In the genomic region with DNA sequence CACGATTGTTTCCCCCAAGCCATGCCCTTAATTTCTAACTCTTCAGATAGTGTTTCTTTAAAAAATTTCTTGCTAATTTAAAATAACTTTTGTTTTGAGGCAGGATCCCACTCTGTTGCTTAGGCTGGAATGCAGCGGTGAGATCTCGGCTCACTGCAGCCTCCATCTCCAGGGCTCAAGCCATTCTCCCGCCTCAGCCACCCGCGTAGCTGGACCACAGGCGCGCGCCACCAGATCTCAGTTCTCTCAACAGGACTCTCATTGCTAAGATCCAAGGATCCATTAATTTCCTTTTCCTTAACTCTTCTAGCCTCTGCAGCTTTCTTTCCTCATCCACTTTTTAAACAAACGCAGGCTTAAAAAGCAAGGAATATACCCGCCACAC, we compare ENCODE assay signal across 8 cellular contexts. TPM values are rescaled to one million over a fixed set of nuclear protein-coding genes. Genes with fewer than 3 reads are reported as not detected.
DNase-seq lines count a peak whose midpoint lies in the region; ATAC-seq, FAIRE-seq and TF ChIP-seq lines count a peak whose summit lies in the region.

No MANE protein-coding gene starts in this region.

- peaks cover 1 to 5% of the 10 kb centered on the region in 2 experiments for H3K36me3 ChIP-seq in keratinocyte (ENCODE audit: control insufficient read depth in 2 of 2, extremely low read depth in 1 of 2, insufficient read depth in 2 of 2, low read length in 2 of 2)

- H3K27ac ChIP-seq in keratinocyte (ENCODE audit: control insufficient read depth, insufficient read depth, low read length) (peak overlapping the region; percentile 95), substantia nigra (ENCODE audit: low read depth, low read length, poor library complexity, severe bottlenecking) (peak overlapping the region; percentile 64)

- H4K20me1 ChIP-seq in keratinocyte (ENCODE audit: control insufficient read depth, extremely low read depth, insufficient read depth, low read length): peaks cover 12% of the 10 kb centered on the region

- no peak for FAIRE-seq in keratinocyte (lab: Jason Lieb, UNC)

- peaks cover 27% of the 10 kb centered on the region for H3K4me1 ChIP-seq in keratinocyte (ENCODE audit: control insufficient read depth, extremely low read depth, insufficient read depth, low read length)

- H3K4me3 ChIP-seq in keratinocyte (ENCODE audit: control insufficient read depth in 2 of 3, extremely low read depth in 1 of 3, insufficient read depth in 2 of 3, low read depth in 1 of 3, low read length in 3 of 3): peak overlapping the region; percentile 85 to 97 (median 90)

- no peaks in the 10 kb centered on the region for H3K27me3 Mint-ChIP-seq in activated naive CD4-positive, alpha-beta T cell treated with anti-CD3 and anti-CD28 coated beads, Interleukin-2, amount 50 U/mL, for 24 hours
- no peaks in the 10 kb centered on the region for H3K27me3 Mint-ChIP-seq in activated naive CD8-positive, alpha-beta T cell treated with anti-CD3 and anti-CD28 coated beads, Interleukin-2, amount 10 ng/mL, durations not matched to agents 7 days and 5 days

- no peaks in the 10 kb centered on the region for H3K9me3 ChIP-seq in keratinocyte (ENCODE audit: control insufficient read depth, low read depth, low read length)

- peaks cover 50% of the 10 kb centered on the region for H3K4me1 Mint-ChIP-seq in activated naive CD4-positive, alpha-beta T cell treated with anti-CD3 and anti-CD28 coated beads, Interleukin-2, amount 50 U/mL, for 24 hours
- H3K4me1 Mint-ChIP-seq in activated naive CD8-positive, alpha-beta T cell treated with anti-CD3 and anti-CD28 coated beads, Interleukin-2, amount 10 ng/mL, durations not matched to agents 7 days and 5 days: peaks cover 31% of the 10 kb centered on the region

- peaks cover 47% of the 10 kb centered on the region for H3K79me2 ChIP-seq in keratinocyte (ENCODE audit: control insufficient read depth, insufficient read depth, low read length)

- peaks cover 8% of the 10 kb centered on the region for H3K36me3 Mint-ChIP-seq in activated naive CD4-positive, alpha-beta T cell treated with anti-CD3 and anti-CD28 coated beads, Interleukin-2, amount 50 U/mL, for 24 hours
- peaks cover 21% of the 10 kb centered on the region for H3K36me3 Mint-ChIP-seq in activated naive CD8-positive, alpha-beta T cell treated with anti-CD3 and anti-CD28 coated beads, Interleukin-2, amount 10 ng/mL, durations not matched to agents 7 days and 5 days

- H3K4me2 ChIP-seq in keratinocyte (ENCODE audit: control insufficient read depth, extremely low read depth, insufficient read depth, low read depth, low read length): peak overlapping the region; percentile 86

- DNase-seq in activated naive CD4-positive, alpha-beta T cell treated with anti-CD3 and anti-CD28 coated beads, Interleukin-2, amount 50 U/mL, for 16 hours: no peak
- DNase-seq in activated naive CD8-positive, alpha-beta T cell treated with anti-CD3 and anti-CD28 coated beads, Interleukin-2, amount 10 ng/mL, durations not matched to agents 7 days and 5 days: no peak
- DNase-seq in keratinocyte (ENCODE audit: low read depth, low spot score) (no peak), substantia nigra (lab: John Stamatoyannopoulos, UW) (peak in 3 of 49 donors; percentile 42 to 53 (median 44)), NCI-H345 (lab: John Stamatoyannopoulos, UW) (no peak), hippocampal formation (lab: John Stamatoyannopoulos, UW) (no peak)

- no peak for TF ChIP-seq CTCF in keratinocyte (optimal IDR thresholded peaks at IDR 0.05 in 1 of 3, IDR thresholded peaks at IDR 0.05 in 1 of 3, conservative IDR thresholded peaks at IDR 0.05 in 1 of 3; ENCODE audit: extremely low read depth in 1 of 3, insufficient read depth in 2 of 3, low read length in 3 of 3)

- H3K27me3 ChIP-seq in keratinocyte (ENCODE audit: control insufficient read depth, extremely low read depth, insufficient read depth, low read length): no peaks in the 10 kb centered on the region

- H3K4me3 Mint-ChIP-seq in activated naive CD4-positive, alpha-beta T cell treated with anti-CD3 and anti-CD28 coated beads, Interleukin-2, amount 50 U/mL, for 24 hours: peak overlapping the region; percentile 100
- peak overlapping the region; percentile 97 for H3K4me3 Mint-ChIP-seq in activated naive CD8-positive, alpha-beta T cell treated with anti-CD3 and anti-CD28 coated beads, Interleukin-2, amount 10 ng/mL, durations not matched to agents 7 days and 5 days

- H3K9me3 Mint-ChIP-seq in activated naive CD4-positive, alpha-beta T cell treated with anti-CD3 and anti-CD28 coated beads, Interleukin-2, amount 50 U/mL, for 24 hours: no peaks in the 10 kb centered on the region
- H3K9me3 Mint-ChIP-seq in activated naive CD8-positive, alpha-beta T cell treated with anti-CD3 and anti-CD28 coated beads, Interleukin-2, amount 10 ng/mL, durations not matched to agents 7 days and 5 days: peaks cover under 1% of the 10 kb centered on the region

- H2AFZ ChIP-seq in keratinocyte (ENCODE audit: control insufficient read depth, low read length): peak overlapping the region; percentile 98

- POLR2A ChIA-PET in activated naive CD8-positive, alpha-beta T cell treated with anti-CD3 and anti-CD28 coated beads, Interleukin-2, amount 10 ng/mL, durations not matched to agents 7 days and 5 days (lab: Charles Lee): interaction anchor here (0.7 to 2.6 kb wide), 10 partner anchors 9 to 710 kb away, joined by 3 to 113 read pairs (median 4); partner anchors contain the start of genes C11orf54, CEP295, PANX1 and TAF1D

- no peaks in the 10 kb centered on the region for H3K9me1 ChIP-seq in keratinocyte (ENCODE audit: control insufficient read depth, extremely low read depth, insufficient read depth, low read length)

- peak; percentile 35 for ATAC-seq in HG03280 (IDR thresholded peaks at IDR 0.05; ENCODE audit: unreplicated experiment)
- peak; percentile 24 for ATAC-seq in activated naive CD8-positive, alpha-beta T cell treated with anti-CD3 and anti-CD28 coated beads, Interleukin-2, amount 10 ng/mL, durations not matched to agents 7 days and 5 days (ENCODE audit: low read depth)

- H3K27ac Mint-ChIP-seq in activated naive CD4-positive, alpha-beta T cell treated with anti-CD3 and anti-CD28 coated beads, Interleukin-2, amount 50 U/mL, for 24 hours: peak overlapping the region; percentile 99
- H3K27ac Mint-ChIP-seq in activated naive CD8-positive, alpha-beta T cell treated with anti-CD3 and anti-CD28 coated beads, Interleukin-2, amount 10 ng/mL, durations not matched to agents 7 days and 5 days: peak overlapping the region; percentile 92

- dilution Hi-C loops in keratinocyte (cut with MboI; ENCODE audit: extremely low pct_ligation_motif_present, low sequenced_read_pairs): no loop called here

- peak overlapping the region; percentile 98 for H3K9ac ChIP-seq in keratinocyte (ENCODE audit: control insufficient read depth, extremely low read depth, insufficient read depth, low read length)

RNA-seq across cellular contexts. Expression of gene MED17, which starts 0.3 kb away (rescaled TPM):
- 10 to 100 TPM; 43.0 to 44.8 TPM for total RNA-seq in activated naive CD8-positive, alpha-beta T cell treated with anti-CD3 and anti-CD28 coated beads, Interleukin-2, amount 10 ng/mL, durations not matched to agents 7 days and 5 days
- 20.9 to 25.1 TPM (median 23.5 TPM) in 3 replicates for polyA plus RNA-seq in keratinocyte
- polyA plus RNA-seq in keratinocyte (2011; ENCODE audit: low read depth): 63.5 TPM
- 10.3 and 23.6 TPM in 2 replicates for polyA plus RNA-seq in keratinocyte (2011; cell fraction: cytosol; rRNA removed)
- polyA plus RNA-seq in keratinocyte (2011; cell fraction: nucleus; rRNA removed): 37.7 and 51.4 TPM in 2 replicates
- polyA plus RNA-seq in keratinocyte (2012; ENCODE audit: low replicate concordance): 20.3 and 24.5 TPM in 2 replicates
- polyA minus RNA-seq in keratinocyte: 8.2 to 28.4 TPM (median 20.4 TPM) in 3 replicates
- 19.2 TPM for polyA minus RNA-seq in keratinocyte (2011; cell fraction: cytosol; rRNA and poly(A)+ RNA removed)
- polyA minus RNA-seq in keratinocyte (2011; cell fraction: nucleus; rRNA and poly(A)+ RNA removed): 25.9 and 33.7 TPM in 2 replicates

RNA-seq across cellular contexts. Expression of gene C11orf54, which starts 42.3 kb away (rescaled TPM):
- total RNA-seq in activated naive CD8-positive, alpha-beta T cell treated with anti-CD3 and anti-CD28 coated beads, Interleukin-2, amount 10 ng/mL, durations not matched to agents 7 days and 5 days: 10 to 100 TPM; 20.6 to 29.2 TPM
- polyA plus RNA-seq in keratinocyte: 5.6 to 11.9 TPM (median 7.9 TPM) in 3 replicates
- 12.9 TPM for polyA plus RNA-seq in keratinocyte (2011; ENCODE audit: low read depth)
- polyA plus RNA-seq in keratinocyte (2011; cell fraction: cytosol; rRNA removed): 4.7 and 10.2 TPM in 2 replicates
- 11.2 and 12.6 TPM in 2 replicates for polyA plus RNA-seq in keratinocyte (2011; cell fraction: nucleus; rRNA removed)
- 5.7 and 16.9 TPM in 2 replicates for polyA plus RNA-seq in keratinocyte (2012; ENCODE audit: low replicate concordance)
- polyA minus RNA-seq in keratinocyte: 0.52 to 5.2 TPM (median 2.7 TPM) in 3 replicates
- 5.4 TPM for polyA minus RNA-seq in keratinocyte (2011; cell fraction: cytosol; rRNA and poly(A)+ RNA removed)
- 3.3 and 4.7 TPM in 2 replicates for polyA minus RNA-seq in keratinocyte (2011; cell fraction: nucleus; rRNA and poly(A)+ RNA removed)

RNA-seq across cellular contexts. Expression of gene TAF1D, which starts 42.5 kb away (rescaled TPM):
- 100 to 1,000 TPM; 172 to 178 TPM for total RNA-seq in activated naive CD8-positive, alpha-beta T cell treated with anti-CD3 and anti-CD28 coated beads, Interleukin-2, amount 10 ng/mL, durations not matched to agents 7 days and 5 days
- 80.2 to 224 TPM (median 91.2 TPM) in 3 replicates for polyA plus RNA-seq in keratinocyte
- polyA plus RNA-seq in keratinocyte (2011; ENCODE audit: low read depth): 203 TPM
- polyA plus RNA-seq in keratinocyte (2011; cell fraction: cytosol; rRNA removed): 59.7 and 103 TPM in 2 replicates
- polyA plus RNA-seq in keratinocyte (2011; cell fraction: nucleus; rRNA removed): 207 and 379 TPM in 2 replicates
- 80.7 and 165 TPM in 2 replicates for polyA plus RNA-seq in keratinocyte (2012; ENCODE audit: low replicate concordance)
- 17.4 to 130 TPM (median 45.9 TPM) in 3 replicates for polyA minus RNA-seq in keratinocyte
- 32.4 TPM for polyA minus RNA-seq in keratinocyte (2011; cell fraction: cytosol; rRNA and poly(A)+ RNA removed)
- polyA minus RNA-seq in keratinocyte (2011; cell fraction: nucleus; rRNA and poly(A)+ RNA removed): 88.9 and 122 TPM in 2 replicates
